ENCODE assay signal across 34 cellular contexts in genomic region chr13:25210842-25211241, GRCh38. TPM values are rescaled to one million over a fixed set of nuclear protein-coding genes. Genes with fewer than 3 reads are reported as not detected.
"Had no signal": no experiment of that assay in that cellular context is flagged by ENCODE, and none has a peak within 500 bp of the region (broad histone marks: within the 10 kb centered on the region; RNA-seq: fewer than 3 reads in every experiment).

No MANE protein-coding gene starts in this region.

- H3K9me3 Mint-ChIP-seq: activated B cell treated with CpG ODN at 0.5 μM for 24 hours; activated CD4-positive, alpha-beta memory T cell treated with anti-CD3 and anti-CD28 coated beads, Interleukin-2, amount 10 ng/mL, durations not matched to agents 7 days and 5 days; activated naive CD4-positive, alpha-beta T cell treated with anti-CD3 and anti-CD28 coated beads, Interleukin-2, amount 10 ng/mL, durations not matched to agents 7 days and 5 days; activated naive CD8-positive, alpha-beta T cell treated with anti-CD3 and anti-CD28 coated beads, Interleukin-2, amount 50 U/mL, for 24 hours had no signal

- H3K36me3 Mint-ChIP-seq: activated CD8-positive, alpha-beta memory T cell treated with anti-CD3 and anti-CD28 coated beads, Interleukin-2, amount 10 ng/mL, durations not matched to agents 7 days and 5 days; activated naive CD4-positive, alpha-beta T cell treated with anti-CD3 and anti-CD28 coated beads, Interleukin-2, amount 10 ng/mL, durations not matched to agents 7 days and 5 days; activated naive CD8-positive, alpha-beta T cell had no signal

- H3K27me3 Mint-ChIP-seq: activated CD8-positive, alpha-beta memory T cell treated with anti-CD3 and anti-CD28 coated beads, Interleukin-2, amount 10 ng/mL, durations not matched to agents 7 days and 5 days had no signal

- H3K4me1 Mint-ChIP-seq: activated B cell treated with CpG ODN at 0.5 μM for 24 hours; activated naive CD4-positive, alpha-beta T cell treated with anti-CD3 and anti-CD28 coated beads, Interleukin-2, amount 10 ng/mL, durations not matched to agents 7 days and 5 days; activated naive CD8-positive, alpha-beta T cell treated with anti-CD3 and anti-CD28 coated beads, Interleukin-2, amount 50 U/mL, for 24 hours; T-helper 17 cell had no signal

- H3K27me3 ChIP-seq: brain microvascular endothelial cell, MG63 had no signal

- H3K4me1 ChIP-seq: SJCRH30 had no signal

- H3K27ac ChIP-seq: brain microvascular endothelial cell, SJCRH30, SK-N-MC, VCaP had no signal

- H3K27ac Mint-ChIP-seq: activated B cell treated with CpG ODN at 0.5 μM for 24 hours; activated CD4-positive, alpha-beta memory T cell treated with anti-CD3 and anti-CD28 coated beads, Interleukin-2, amount 10 ng/mL, durations not matched to agents 7 days and 5 days; activated CD8-positive, alpha-beta memory T cell treated with anti-CD3 and anti-CD28 coated beads, Interleukin-2, amount 10 ng/mL, durations not matched to agents 7 days and 5 days; activated naive CD4-positive, alpha-beta T cell treated with anti-CD3 and anti-CD28 coated beads, Interleukin-2, amount 10 ng/mL, durations not matched to agents 7 days and 5 days; activated naive CD8-positive, alpha-beta T cell; activated naive CD8-positive, alpha-beta T cell treated with anti-CD3 and anti-CD28 coated beads, Interleukin-2, amount 50 U/mL, for 24 hours; T-helper 17 cell had no signal

- ATAC-seq: activated CD8-positive, alpha-beta memory T cell treated with anti-CD3 and anti-CD28 coated beads, Interleukin-2, amount 10 ng/mL, durations not matched to agents 7 days and 5 days; activated naive CD8-positive, alpha-beta T cell treated with anti-CD3 and anti-CD28 coated beads, Interleukin-2, amount 50 U/mL, for 24 hours; Panc1; T-helper 17 cell had no signal

- H3K36me3 ChIP-seq: brain microvascular endothelial cell, MG63, SJCRH30 had no signal

- DNase-seq: activated B cell treated with CpG ODN at 0.5 μM for 24 hours; activated CD4-positive, alpha-beta memory T cell treated with anti-CD3 and anti-CD28 coated beads, Interleukin-2, amount 10 ng/mL, durations not matched to agents 7 days and 5 days; activated CD4-positive, alpha-beta T cell treated with anti-CD3 and anti-CD28 coated beads for 4 hours; activated CD4-positive, alpha-beta T cell treated with anti-CD3 and anti-CD28 coated beads, Interleukin-2, amount 50 U/mL, for 1 hour; activated CD4-positive, CD25-positive, alpha-beta regulatory T cell treated with anti-CD3 and anti-CD28 coated beads, Interleukin-2, amount 50 U/mL, for 72 hours; activated CD8-positive, alpha-beta memory T cell treated with anti-CD3 and anti-CD28 coated beads for 24 hours; activated CD8-positive, alpha-beta memory T cell treated with anti-CD3 and anti-CD28 coated beads, Interleukin-2, amount 10 ng/mL, durations not matched to agents 7 days and 5 days; activated CD8-positive, alpha-beta memory T cell treated with anti-CD3 and anti-CD28 coated beads, Interleukin-2, amount 50 U/mL, for 48 hours; activated effector memory CD4-positive, alpha-beta T cell treated with Interleukin-2 at 50 U/mL for 16 hours; activated naive CD4-positive, alpha-beta T cell treated with anti-CD3 and anti-CD28 coated beads, Interleukin-2, amount 10 ng/mL, durations not matched to agents 7 days and 5 days; activated naive CD8-positive, alpha-beta T cell treated with anti-CD3 and anti-CD28 coated beads, Interleukin-2, amount 50 U/mL, for 24 hours; activated T-cell treated with anti-CD3 and anti-CD28 coated beads, Interleukin-2, amount 50 U/mL, for 48 hours; aorta; brain microvascular endothelial cell; Kasumi-1; KG1; MG63; NCI-H1048; NCI-H1105 treated with DMSO at 0.1 percent for 48 hours; NCI-H1436; NCI-H1694; NCI-H1930; NCI-H2081 treated with DMSO at 0.1 percent for 48 hours; NCI-H345; NCI-H524 treated with DMSO at 0.1 percent for 48 hours; SHP77; SJCRH30; T-helper 17 cell had no signal

- H3K4me3 ChIP-seq: MG63, SJCRH30, SK-N-MC had no signal

- H3K4me3 Mint-ChIP-seq: activated B cell treated with CpG ODN at 0.5 μM for 24 hours; activated CD4-positive, alpha-beta memory T cell treated with anti-CD3 and anti-CD28 coated beads, Interleukin-2, amount 10 ng/mL, durations not matched to agents 7 days and 5 days; activated CD8-positive, alpha-beta memory T cell treated with anti-CD3 and anti-CD28 coated beads, Interleukin-2, amount 10 ng/mL, durations not matched to agents 7 days and 5 days; activated naive CD4-positive, alpha-beta T cell treated with anti-CD3 and anti-CD28 coated beads, Interleukin-2, amount 10 ng/mL, durations not matched to agents 7 days and 5 days; activated naive CD8-positive, alpha-beta T cell; activated naive CD8-positive, alpha-beta T cell treated with anti-CD3 and anti-CD28 coated beads, Interleukin-2, amount 50 U/mL, for 24 hours; T-helper 17 cell had no signal

- H3K9me3 ChIP-seq: MG63, SJCRH30 had no signal

RNA-seq across cellular contexts. Expression of gene AMER2, which starts 38.8 kb away (rescaled TPM):
- total RNA-seq: activated B cell treated with CpG ODN at 0.5 μM for 24 hours; activated CD4-positive, alpha-beta memory T cell treated with anti-CD3 and anti-CD28 coated beads, Interleukin-2, amount 10 ng/mL, durations not matched to agents 7 days and 5 days; activated CD8-positive, alpha-beta memory T cell treated with anti-CD3 and anti-CD28 coated beads, Interleukin-2, amount 10 ng/mL, durations not matched to agents 7 days and 5 days; aorta; NCI-H460; RPMI7951; SJCRH30; T-helper 17 cell had no signal
